Comparison of ENCODE assay signal across 1 cellular context in the genomic region with DNA sequence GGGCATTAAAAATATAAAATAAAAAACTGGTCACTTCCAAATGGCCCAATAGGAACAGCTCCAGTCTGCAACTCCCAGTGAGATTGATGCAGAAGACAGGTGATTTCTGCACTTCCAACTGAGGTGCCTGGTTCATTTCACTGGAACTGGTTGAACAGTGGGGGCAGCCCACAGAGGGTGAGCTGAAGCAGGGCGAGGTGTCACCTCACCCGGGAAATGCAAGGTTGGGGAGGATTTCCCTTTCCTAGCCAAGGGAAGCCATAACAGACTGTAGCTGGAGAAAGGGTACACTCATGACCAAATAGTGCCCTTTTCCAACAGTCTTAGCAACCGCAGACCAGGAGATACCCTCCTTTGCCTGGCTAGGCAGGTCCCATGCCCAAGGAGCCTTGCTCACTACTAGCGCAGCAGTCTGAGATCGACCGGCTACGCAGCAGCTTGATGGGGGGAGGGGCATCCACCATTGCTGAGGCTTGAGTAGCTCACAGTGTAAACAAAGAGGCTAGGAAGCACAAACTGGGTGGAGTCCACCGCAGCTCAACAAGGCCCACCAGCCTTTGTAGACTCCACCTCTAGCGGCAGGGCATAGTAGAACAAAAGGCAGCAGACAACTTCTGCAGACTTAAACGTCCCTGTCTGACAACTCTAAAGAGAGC.
A peak's percentile ranks its signal among the peaks of the same experiment; 100 is the strongest.
TF ChIP-seq lines count a peak whose summit lies in the region.

No MANE protein-coding gene starts in this region.

TF ChIP-seq in H1, 55 proteins besides CTCF, POLR2A, EP300 and RAD21:
- TF ChIP-seq YY1 (IDR thresholded peaks at IDR 0.05; ENCODE audit: low read depth, low read length) (peak; percentile 75), GABPA (IDR thresholded peaks at IDR 0.05; ENCODE audit: borderline replicate concordance, insufficient read depth, low read length) (no peak), TAF1 (IDR thresholded peaks at IDR 0.05; ENCODE audit: low read depth, low read length) (0 out of 2 replicates have a peak, but pooled peaks have one; percentile 42), POLR2AphosphoS5 (IDR thresholded peaks at IDR 0.05; ENCODE audit: low read depth, low read length) (no peak; the same call in 1 of the 2 replicates), ASH2L (IDR thresholded peaks at IDR 0.05; ENCODE audit: low read length) (peak; percentile 97), FOSL1 (IDR thresholded peaks at IDR 0.05; ENCODE audit: insufficient read depth, low read depth, low read length) (no peak), CREB1 (IDR thresholded peaks at IDR 0.05) (0 out of 2 replicates have a peak, but pooled peaks have one; percentile 13), SP1 (IDR thresholded peaks at IDR 0.05; ENCODE audit: low read depth, low read length) (peak; percentile 55; the same call in 1 of the 2 replicates), RBBP5 (IDR thresholded peaks at IDR 0.05; ENCODE audit: borderline replicate concordance, low read depth, low read length) (peak; percentile 88; the same call in 1 of the 2 replicates)
TF ChIP-seq in H1: peak in this region for 6.
